ENCODE assay signal across 37 cellular contexts in genomic region chr7:156529982-156530381, GRCh38.
"Had no signal": no experiment of that assay in that cellular context is flagged by ENCODE, and none has a peak within 500 bp of the region (broad histone marks: within the 10 kb centered on the region; RNA-seq: fewer than 3 reads in every experiment).

No MANE protein-coding gene starts in this region.

- ATAC-seq: activated CD8-positive, alpha-beta T cell treated with anti-CD3 and anti-CD28 coated beads for 36 hours; activated naive CD8-positive, alpha-beta T cell treated with anti-CD3 and anti-CD28 coated beads, Interleukin-2, amount 50 U/mL, for 24 hours; activated T-cell treated with anti-CD3 and anti-CD28 coated beads, Interleukin-2, amount 50 U/mL, for 4 hours; activated T-cell treated with anti-CD3 and anti-CD28 coated beads, Interleukin-2, amount 50 U/mL, for 72 hours; activated T-helper 17 cell treated with anti-CD3 and anti-CD28 coated beads, Interleukin-2, amount 50 U/mL, for 72 hours had no signal

- DNase-seq: activated B cell treated with CpG ODN at 0.5 μM for 24 hours; activated CD4-positive, alpha-beta memory T cell treated with anti-CD3 and anti-CD28 coated beads for 36 hours; activated CD4-positive, alpha-beta T cell treated with anti-CD3 and anti-CD28 coated beads for 4 hours; activated CD4-positive, alpha-beta T cell treated with anti-CD3 and anti-CD28 coated beads, Interleukin-2, amount 10 ng/mL, durations not matched to agents 24 days and 14 days; activated CD4-positive, alpha-beta T cell treated with anti-CD3 and anti-CD28 coated beads, Interleukin-2, amount 50 U/mL, for 1 hour; activated CD4-positive, alpha-beta T cell treated with anti-CD3 and anti-CD28 coated beads, Interleukin-2, amount 50 U/mL, for 4 hours; activated CD4-positive, CD25-positive, alpha-beta regulatory T cell treated with anti-CD3 and anti-CD28 coated beads, Interleukin-2, amount 50 U/mL, for 72 hours; activated CD8-positive, alpha-beta memory T cell treated with anti-CD3 and anti-CD28 coated beads, Interleukin-2, amount 50 U/mL, for 4 hours; activated CD8-positive, alpha-beta T cell treated with anti-CD3 and anti-CD28 coated beads for 36 hours; activated effector memory CD4-positive, alpha-beta T cell treated with Interleukin-2 at 50 U/mL for 16 hours; activated gamma-delta T cell; activated naive CD4-positive, alpha-beta T cell treated with anti-CD3 and anti-CD28 coated beads, Interleukin-2, amount 10 ng/mL, durations not matched to agents 7 days and 5 days; activated naive CD4-positive, alpha-beta T cell treated with Interleukin-2 at 50 U/mL for 16 hours; activated naive CD8-positive, alpha-beta T cell treated with anti-CD3 and anti-CD28 coated beads, Interleukin-2, amount 10 ng/mL, durations not matched to agents 7 days and 5 days; activated naive CD8-positive, alpha-beta T cell treated with anti-CD3 and anti-CD28 coated beads, Interleukin-2, amount 50 U/mL, for 24 hours; activated T-cell treated with anti-CD3 and anti-CD28 coated beads for 4 hours; activated T-cell treated with anti-CD3 and anti-CD28 coated beads, Interleukin-2, amount 50 U/mL, for 1 hour; activated T-cell treated with anti-CD3 and anti-CD28 coated beads, Interleukin-2, amount 50 U/mL, for 4 hours; activated T-cell treated with anti-CD3 and anti-CD28 coated beads, Interleukin-2, amount 50 U/mL, for 72 hours; amniotic stem cell; caudate nucleus; cerebellar nuclear complex; T-helper 1 cell; T-helper 2 cell; T-helper 9 cell had no signal

- H3K27me3 ChIP-seq: ascending aorta, cardiac muscle cell had no signal

- H3K4me3 Mint-ChIP-seq: activated B cell treated with CpG ODN at 0.5 μM for 24 hours; activated CD4-positive, alpha-beta memory T cell treated with anti-CD3 and anti-CD28 coated beads for 36 hours; activated CD4-positive, alpha-beta T cell treated with anti-CD3 and anti-CD28 coated beads, Interleukin-2, amount 10 ng/mL, durations not matched to agents 24 days and 14 days; activated CD8-positive, alpha-beta T cell treated with anti-CD3 and anti-CD28 coated beads for 36 hours; activated naive CD4-positive, alpha-beta T cell treated with anti-CD3 and anti-CD28 coated beads, Interleukin-2, amount 10 ng/mL, durations not matched to agents 7 days and 5 days; activated naive CD4-positive, alpha-beta T cell treated with anti-CD3 and anti-CD28 coated beads, Interleukin-2, amount 50 U/mL, for 24 hours; activated naive CD8-positive, alpha-beta T cell; activated naive CD8-positive, alpha-beta T cell treated with anti-CD3 and anti-CD28 coated beads, Interleukin-2, amount 10 ng/mL, durations not matched to agents 7 days and 5 days; activated naive CD8-positive, alpha-beta T cell treated with anti-CD3 and anti-CD28 coated beads, Interleukin-2, amount 50 U/mL, for 24 hours; activated T-cell treated with anti-CD3 and anti-CD28 coated beads, Interleukin-2, amount 50 U/mL, for 4 hours; activated T-cell treated with anti-CD3 and anti-CD28 coated beads, Interleukin-2, amount 50 U/mL, for 72 hours; activated T-helper 1 cell treated with anti-CD3 and anti-CD28 coated beads, Interleukin-12 subunit alpha, Interleukin-12 subunit beta, Interleukin-2, Interleukin-4 antibody, amounts not matched to agents 30 ng/mL and 10 ng/mL and 1 ng/mL, durations not matched to agents 14 hours and 24 hours and 36 hours; activated T-helper 17 cell treated with anti-CD3 and anti-CD28 coated beads, Interleukin-2, amount 50 U/mL, for 72 hours; brain; central memory CD8-positive, alpha-beta T cell; T-helper 1 cell treated with Interleukin-12 subunit alpha and Interleukin-12 subunit beta and Interleukin-4 antibody, amounts not matched to agents 30 μg/mL and 1 μg/mL, for 36 hours; T-helper 2 cell treated with Interferon-gamma antibody and Interleukin-4, amounts not matched to agents 5 μg/mL and 100 μg/mL, for 36 hours had no signal

- H3K9me3 Mint-ChIP-seq: activated B cell treated with CpG ODN at 0.5 μM for 24 hours; activated CD4-positive, alpha-beta memory T cell treated with anti-CD3 and anti-CD28 coated beads for 36 hours; activated CD4-positive, alpha-beta T cell treated with anti-CD3 and anti-CD28 coated beads, Interleukin-2, amount 10 ng/mL, durations not matched to agents 24 days and 14 days; activated CD8-positive, alpha-beta T cell treated with anti-CD3 and anti-CD28 coated beads for 36 hours; activated naive CD4-positive, alpha-beta T cell treated with anti-CD3 and anti-CD28 coated beads, Interleukin-2, amount 10 ng/mL, durations not matched to agents 7 days and 5 days; activated naive CD4-positive, alpha-beta T cell treated with anti-CD3 and anti-CD28 coated beads, Interleukin-2, amount 50 U/mL, for 24 hours; activated naive CD8-positive, alpha-beta T cell treated with anti-CD3 and anti-CD28 coated beads, Interleukin-2, amount 10 ng/mL, durations not matched to agents 7 days and 5 days; activated naive CD8-positive, alpha-beta T cell treated with anti-CD3 and anti-CD28 coated beads, Interleukin-2, amount 50 U/mL, for 24 hours; activated T-cell treated with anti-CD3 and anti-CD28 coated beads, Interleukin-2, amount 50 U/mL, for 4 hours; activated T-cell treated with anti-CD3 and anti-CD28 coated beads, Interleukin-2, amount 50 U/mL, for 72 hours; activated T-helper 1 cell treated with anti-CD3 and anti-CD28 coated beads, Interleukin-12 subunit alpha, Interleukin-12 subunit beta, Interleukin-2, Interleukin-4 antibody, amounts not matched to agents 30 ng/mL and 10 ng/mL and 1 ng/mL, durations not matched to agents 14 hours and 24 hours and 36 hours; activated T-helper 17 cell treated with anti-CD3 and anti-CD28 coated beads, Interleukin-2, amount 50 U/mL, for 72 hours; brain; central memory CD8-positive, alpha-beta T cell; T-helper 1 cell treated with Interleukin-12 subunit alpha and Interleukin-12 subunit beta and Interleukin-4 antibody, amounts not matched to agents 30 μg/mL and 1 μg/mL, for 36 hours; T-helper 2 cell treated with Interferon-gamma antibody and Interleukin-4, amounts not matched to agents 5 μg/mL and 100 μg/mL, for 36 hours had no signal

- FAIRE-seq: bronchial epithelial cell, TTC549 had no signal

- H3K36me3 ChIP-seq: ascending aorta, cardiac muscle cell had no signal

- H3K27me3 Mint-ChIP-seq: activated naive CD4-positive, alpha-beta T cell treated with anti-CD3 and anti-CD28 coated beads, Interleukin-2, amount 50 U/mL, for 24 hours; activated naive CD8-positive, alpha-beta T cell treated with anti-CD3 and anti-CD28 coated beads, Interleukin-2, amount 50 U/mL, for 24 hours had no signal

- H3K4me1 Mint-ChIP-seq: activated B cell treated with CpG ODN at 0.5 μM for 24 hours; activated CD4-positive, alpha-beta T cell treated with anti-CD3 and anti-CD28 coated beads, Interleukin-2, amount 10 ng/mL, durations not matched to agents 24 days and 14 days; activated naive CD4-positive, alpha-beta T cell treated with anti-CD3 and anti-CD28 coated beads, Interleukin-2, amount 10 ng/mL, durations not matched to agents 7 days and 5 days; activated naive CD4-positive, alpha-beta T cell treated with anti-CD3 and anti-CD28 coated beads, Interleukin-2, amount 50 U/mL, for 24 hours; activated naive CD8-positive, alpha-beta T cell treated with anti-CD3 and anti-CD28 coated beads, Interleukin-2, amount 10 ng/mL, durations not matched to agents 7 days and 5 days; activated naive CD8-positive, alpha-beta T cell treated with anti-CD3 and anti-CD28 coated beads, Interleukin-2, amount 50 U/mL, for 24 hours; activated T-helper 17 cell treated with anti-CD3 and anti-CD28 coated beads, Interleukin-2, amount 50 U/mL, for 72 hours; central memory CD8-positive, alpha-beta T cell had no signal

- H3K4me3 ChIP-seq: ascending aorta, cardiac muscle cell had no signal

- H3K27ac Mint-ChIP-seq: activated B cell treated with CpG ODN at 0.5 μM for 24 hours; activated CD4-positive, alpha-beta memory T cell treated with anti-CD3 and anti-CD28 coated beads for 36 hours; activated CD4-positive, alpha-beta T cell treated with anti-CD3 and anti-CD28 coated beads, Interleukin-2, amount 10 ng/mL, durations not matched to agents 24 days and 14 days; activated CD8-positive, alpha-beta T cell treated with anti-CD3 and anti-CD28 coated beads for 36 hours; activated naive CD4-positive, alpha-beta T cell treated with anti-CD3 and anti-CD28 coated beads, Interleukin-2, amount 10 ng/mL, durations not matched to agents 7 days and 5 days; activated naive CD4-positive, alpha-beta T cell treated with anti-CD3 and anti-CD28 coated beads, Interleukin-2, amount 50 U/mL, for 24 hours; activated naive CD8-positive, alpha-beta T cell; activated naive CD8-positive, alpha-beta T cell treated with anti-CD3 and anti-CD28 coated beads, Interleukin-2, amount 10 ng/mL, durations not matched to agents 7 days and 5 days; activated naive CD8-positive, alpha-beta T cell treated with anti-CD3 and anti-CD28 coated beads, Interleukin-2, amount 50 U/mL, for 24 hours; activated T-cell treated with anti-CD3 and anti-CD28 coated beads, Interleukin-2, amount 50 U/mL, for 72 hours; activated T-helper 1 cell treated with anti-CD3 and anti-CD28 coated beads, Interleukin-12 subunit alpha, Interleukin-12 subunit beta, Interleukin-2, Interleukin-4 antibody, amounts not matched to agents 30 ng/mL and 10 ng/mL and 1 ng/mL, durations not matched to agents 14 hours and 24 hours and 36 hours; activated T-helper 17 cell treated with anti-CD3 and anti-CD28 coated beads, Interleukin-2, amount 50 U/mL, for 72 hours; brain; T-helper 1 cell treated with Interleukin-12 subunit alpha and Interleukin-12 subunit beta and Interleukin-4 antibody, amounts not matched to agents 30 μg/mL and 1 μg/mL, for 36 hours; T-helper 2 cell treated with Interferon-gamma antibody and Interleukin-4, amounts not matched to agents 5 μg/mL and 100 μg/mL, for 36 hours had no signal

- H3K9me3 ChIP-seq: ascending aorta had no signal

- H3K27ac ChIP-seq: ascending aorta, cardiac muscle cell had no signal

- H3K4me1 ChIP-seq: ascending aorta had no signal

- H3K36me3 Mint-ChIP-seq: activated CD4-positive, alpha-beta memory T cell treated with anti-CD3 and anti-CD28 coated beads for 36 hours; activated naive CD4-positive, alpha-beta T cell treated with anti-CD3 and anti-CD28 coated beads, Interleukin-2, amount 10 ng/mL, durations not matched to agents 7 days and 5 days; activated naive CD4-positive, alpha-beta T cell treated with anti-CD3 and anti-CD28 coated beads, Interleukin-2, amount 50 U/mL, for 24 hours; activated naive CD8-positive, alpha-beta T cell; activated naive CD8-positive, alpha-beta T cell treated with anti-CD3 and anti-CD28 coated beads, Interleukin-2, amount 10 ng/mL, durations not matched to agents 7 days and 5 days; brain had no signal
